ENCODE assay signal across 8 cellular contexts in the genomic region with DNA sequence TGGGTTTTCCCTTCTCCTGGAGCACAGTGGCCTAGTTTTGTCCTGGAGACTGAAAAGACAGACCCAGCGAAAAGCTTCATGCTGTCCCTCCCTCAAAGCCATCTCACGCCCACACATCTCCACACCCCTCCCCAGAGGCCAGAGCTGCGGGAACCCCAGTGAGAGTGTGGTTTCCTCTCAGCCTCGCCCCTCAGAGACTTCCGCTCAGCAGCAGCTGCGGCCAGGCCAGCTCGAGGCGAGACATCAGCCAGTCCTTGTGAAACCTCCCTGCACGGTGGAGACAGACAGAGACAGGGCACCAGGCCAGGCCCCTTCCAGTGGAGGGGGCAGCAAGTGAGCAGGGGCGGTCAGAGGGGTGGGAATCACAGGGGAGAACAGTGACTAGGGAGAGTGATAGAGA.
DNase-seq lines count a peak whose midpoint lies in the region; ATAC-seq and TF ChIP-seq lines count a peak whose summit lies in the region.

No MANE protein-coding gene starts in this region.

- no peaks in the 10 kb centered on the region for H3K36me3 Mint-ChIP-seq in activated B cell treated with CpG ODN at 0.5 μM for 24 hours (ENCODE audit: low read depth)
- peaks cover 17% of the 10 kb centered on the region for H3K36me3 Mint-ChIP-seq in central memory CD8-positive, alpha-beta T cell (ENCODE audit: insufficient read depth)

- peaks cover 6% of the 10 kb centered on the region for H3K27me3 Mint-ChIP-seq in activated B cell treated with CpG ODN at 0.5 μM for 24 hours
- no peaks in the 10 kb centered on the region for H3K27me3 Mint-ChIP-seq in central memory CD8-positive, alpha-beta T cell

- TF ChIP-seq CTCF in activated B cell treated with CpG ODN at 0.5 μM for 24 hours (IDR thresholded peaks at IDR 0.05), result no peak

- H3K4me3 Mint-ChIP-seq in activated B cell treated with CpG ODN at 0.5 μM for 24 hours, result peak overlapping the region; percentile 76
- peak overlapping the region; percentile 85 for H3K4me3 Mint-ChIP-seq in central memory CD8-positive, alpha-beta T cell

- CTCF ChIA-PET in activated B cell treated with CpG ODN at 0.5 μM for 24 hours (lab: Charles Lee), result interaction anchor here (0.9 to 2.1 kb wide), 3 partner anchors 11 to 138 kb away, joined by 3 to 10 read pairs (median 3); no protein-coding TSS in a partner anchor

- ATAC-seq in GM19467 (IDR thresholded peaks at IDR 0.05; ENCODE audit: unreplicated experiment), result peak; percentile 72
- peak; percentile 67 for ATAC-seq in HG03571 (IDR thresholded peaks at IDR 0.05; ENCODE audit: unreplicated experiment)
- ATAC-seq in activated B cell treated with CpG ODN at 0.5 μM for 24 hours (ENCODE audit: low read depth), result peak; percentile 86
- peak; percentile 63 for ATAC-seq in central memory CD8-positive, alpha-beta T cell (replicated peaks; ENCODE audit: extremely low read depth, poor library complexity, severe bottlenecking)

- POLR2A ChIA-PET in activated B cell treated with CpG ODN at 0.5 μM for 24 hours (lab: Charles Lee), result interaction anchor here (0.7 to 6.0 kb wide), 8 partner anchors 11 to 559 kb away, joined by 3 to 132 read pairs (median 8); partner anchors contain the start of gene TNRC6C

- H3K27ac Mint-ChIP-seq in activated B cell treated with CpG ODN at 0.5 μM for 24 hours, result peak overlapping the region; percentile 86
- H3K27ac Mint-ChIP-seq in central memory CD8-positive, alpha-beta T cell (ENCODE audit: low read depth), result peak overlapping the region; percentile 98

- intact Hi-C loops in activated B cell treated with CpG ODN at 0.5 μM for 24 hours (cut with micrococcal nuclease), result loop anchor here (1.0 to 10.0 kb wide), 4 partner anchors 12 to 557 kb away; no protein-coding TSS in a partner anchor

- peaks cover 82% of the 10 kb centered on the region for H3K4me1 Mint-ChIP-seq in activated B cell treated with CpG ODN at 0.5 μM for 24 hours
- H3K4me1 Mint-ChIP-seq in central memory CD8-positive, alpha-beta T cell, result peaks cover 85% of the 10 kb centered on the region

- H3K9me3 Mint-ChIP-seq in activated B cell treated with CpG ODN at 0.5 μM for 24 hours, result no peaks in the 10 kb centered on the region
- no peaks in the 10 kb centered on the region for H3K9me3 Mint-ChIP-seq in central memory CD8-positive, alpha-beta T cell

- DNase-seq in Ammon's horn (ENCODE audit: low spot score) (peak; percentile 75), activated B cell treated with CpG ODN at 0.5 μM for 24 hours (peak; percentile 82), midbrain (lab: John Stamatoyannopoulos, UW) (peak; percentile 40), NCI-H2171 treated with DMSO at 0.1 percent for 48 hours (lab: John Stamatoyannopoulos, UW) (no peak)
- DNase-seq in central memory CD8-positive, alpha-beta T cell (ENCODE audit: low spot score in 2 of 2), result peak; percentile 67 to 78
- DNase-seq in stimulated activated CD8-positive, alpha-beta memory T cell treated with anti-CD3 and anti-CD28 coated beads, Interleukin-7, amount 100 ng/mL, for 48 hours (ENCODE audit: extremely low read depth in 1 of 2, low read depth in 1 of 2), result peak; percentile 65 to 71
